ENCODE assay signal across 29 cellular contexts in genomic region chr10:93149761-93150160, GRCh38.
DNase-seq lines count a peak whose midpoint lies in the region; ATAC-seq and TF ChIP-seq lines count a peak whose summit lies in the region.
"Had no signal": no experiment of that assay in that cellular context is flagged by ENCODE, and none has a peak within 500 bp of the region (broad histone marks: within the 10 kb centered on the region; RNA-seq: fewer than 3 reads in every experiment).

No MANE protein-coding gene starts in this region.

- no peak overlapping the region for H3K9ac ChIP-seq in BLaER1 treated with 17β-estradiol and CSF1 and Interleukin-3, amounts not matched to agents 10 nM and 100 nM
- H3K9ac ChIP-seq in PC-3 (ENCODE audit: low read length) = no peak overlapping the region

- intact Hi-C loops in PC-3 (cut with micrococcal nuclease) = no loop called here
- intact Hi-C loops in sigmoid colon (cut with DNase I) = no loop called here

- no peak for TF ChIP-seq POLR2A in sigmoid colon (IDR thresholded peaks at IDR 0.05)

- peaks cover 12 to 65% (median 39%) of the 10 kb centered on the region in 10 experiments for H3K4me1 ChIP-seq in BLaER1 treated with 17β-estradiol and CSF1 and Interleukin-3, amounts not matched to agents 10 nM and 100 nM
- H3K4me1 ChIP-seq in PC-3 (ENCODE audit: insufficient read depth, low read length) = peaks cover 28% of the 10 kb centered on the region
- peaks cover 0 to 5% (median 2%) of the 10 kb centered on the region in 4 donors for H3K4me1 ChIP-seq in sigmoid colon
- H3K4me1 ChIP-seq: upper lobe of left lung had no signal

- DNase-seq in PC-3 (no peak), cardiac fibroblast (ENCODE audit: low read depth in 2 of 2) (peak; percentile 24 to 41), myocyte (ENCODE audit: low read depth) (peak; percentile 12), sigmoid colon (no peak), hippocampal formation (lab: John Stamatoyannopoulos, UW) (no peak)
- no peak for DNase-seq in stimulated activated CD4-positive, alpha-beta T cell treated with anti-CD3 and anti-CD28 coated beads, Interleukin-12 subunit alpha, Interleukin-12 subunit beta, amount 100 ng/mL, for 4 hours
- DNase-seq: activated CD8-positive, alpha-beta T cell treated with anti-CD3 and anti-CD28 coated beads, Interleukin-2, amount 10 ng/mL, durations not matched to agents 7 days and 5 days; activated T-cell treated with anti-CD3 and anti-CD28 coated beads for 4 hours; anterior cingulate cortex; caudate nucleus; CD8-positive, alpha-beta memory T cell; DMS153; hypothalamus; left colon; NCI-H1048; NCI-H2107; NCI-H446; NCI-H774; nephron progenitor cell; SJCRH30; substantia nigra; SW 1271; upper lobe of left lung had no signal

- H4K20me1 ChIP-seq in BLaER1 treated with 17β-estradiol and CSF1 and Interleukin-3, amounts not matched to agents 10 nM and 100 nM = no peaks in the 10 kb centered on the region
- H4K20me1 ChIP-seq in PC-3 (ENCODE audit: low read length) = no peaks in the 10 kb centered on the region

- H3K9me3 ChIP-seq in BLaER1 treated with 17β-estradiol and CSF1 and Interleukin-3, amounts not matched to agents 10 nM and 100 nM (replicated peaks in 1 of 11) = peaks cover 8 to 22% (median 12%) of the 10 kb centered on the region in 11 experiments
- H3K9me3 ChIP-seq in PC-3 (ENCODE audit: low read length) = no peaks in the 10 kb centered on the region
- H3K9me3 ChIP-seq in sigmoid colon = peaks cover 0 to 5% (median 0%) of the 10 kb centered on the region in 4 donors
- H3K9me3 ChIP-seq: SJCRH30, upper lobe of left lung had no signal

- no peaks in the 10 kb centered on the region for H3K36me3 ChIP-seq in BLaER1 treated with 17β-estradiol and CSF1 and Interleukin-3, amounts not matched to agents 10 nM and 100 nM
- H3K36me3 ChIP-seq in PC-3 (ENCODE audit: low read depth, low read length) (no peaks in the 10 kb centered on the region), sigmoid colon (no peaks in the 10 kb centered on the region)
- H3K36me3 ChIP-seq: SJCRH30, upper lobe of left lung had no signal

- ATAC-seq in PC-3 (no peak), HG02852 (IDR thresholded peaks at IDR 0.05; ENCODE audit: unreplicated experiment) (no peak)
- ATAC-seq: A549; activated CD8-positive, alpha-beta T cell treated with anti-CD3 and anti-CD28 coated beads, Interleukin-2, amount 10 ng/mL, durations not matched to agents 7 days and 5 days; HepG2; left colon; stimulated activated memory B cell treated with anti-CD40 and anti-IgM and Interleukin-4, amounts not matched to agents 10 μg/mL and 1 μg/mL and 100 μg/mL, for 72 hours had no signal

- no peak overlapping the region for H2AFZ ChIP-seq in PC-3 (ENCODE audit: low read length)

- no TSS peak for BruUV-seq in PC-3 (replicated peaks; lab: Mats Ljungman, UMichigan)

- TF ChIP-seq EP300 in sigmoid colon (IDR thresholded peaks at IDR 0.05) = no peak

- no peak overlapping the region for H3K27ac ChIP-seq in BLaER1 treated with 17β-estradiol and CSF1 and Interleukin-3, amounts not matched to agents 10 nM and 100 nM
- H3K27ac ChIP-seq in PC-3 (ENCODE audit: low read length) = no peak overlapping the region
- no peak overlapping the region for H3K27ac ChIP-seq in sigmoid colon
- H3K27ac ChIP-seq: A549, SJCRH30, upper lobe of left lung, VCaP had no signal

- CTCF ChIA-PET in PC-3 (lab: Charles Lee) = no interaction called here

- H3K27me3 ChIP-seq in BLaER1 treated with 17β-estradiol and CSF1 and Interleukin-3, amounts not matched to agents 10 nM and 100 nM = peaks cover 0 to 32% (median 0%) of the 10 kb centered on the region in 11 experiments; a peak in 4 of 22 replicates
- H3K27me3 ChIP-seq in PC-3 (ENCODE audit: low read length) = no peaks in the 10 kb centered on the region
- H3K27me3 ChIP-seq in sigmoid colon = no peaks in the 10 kb centered on the region
- H3K27me3 ChIP-seq: SJCRH30, upper lobe of left lung had no signal

- no peaks in the 10 kb centered on the region for H3K9me2 ChIP-seq in PC-3 (replicated peaks; ENCODE audit: low read length)

- WGBS in sigmoid colon, 2 donors = 91 to 92% methylated on average over 4 of the region's 4 CpGs

- no peak overlapping the region for H3K4me3 ChIP-seq in BLaER1 treated with 17β-estradiol and CSF1 and Interleukin-3, amounts not matched to agents 10 nM and 100 nM
- H3K4me3 ChIP-seq in PC-3 (ENCODE audit: low read length) = no peak overlapping the region
- no peak overlapping the region for H3K4me3 ChIP-seq in cardiac fibroblast (replicated peaks in 1 of 2; ENCODE audit: low read depth in 2 of 2, low read length in 2 of 2)
- H3K4me3 ChIP-seq in sigmoid colon = no peak overlapping the region
- H3K4me3 ChIP-seq: A549, SJCRH30, upper lobe of left lung had no signal

- H3K4me2 ChIP-seq in BLaER1 treated with 17β-estradiol and CSF1 and Interleukin-3, amounts not matched to agents 10 nM and 100 nM = peak overlapping the region in 9 of 11 experiments; percentile 55 to 78 (median 73); a peak in 13 of 22 replicates
- H3K4me2 ChIP-seq in PC-3 (ENCODE audit: low read length) = peak overlapping the region; percentile 27; the same call in 1 of the 2 replicates
- H3K4me2 ChIP-seq: A549 had no signal

- no peaks in the 10 kb centered on the region for H3F3A ChIP-seq in PC-3 (ENCODE audit: low read length, unreplicated experiment)

- no peak for TF ChIP-seq CTCF in PC-3 (conservative IDR thresholded peaks at IDR 0.05; ENCODE audit: low read depth, low read length)
- no peak for TF ChIP-seq CTCF in cardiac fibroblast (IDR thresholded peaks at IDR 0.05; ENCODE audit: low read depth, low read length)
- no peak for TF ChIP-seq CTCF in sigmoid colon (IDR thresholded peaks at IDR 0.05)

- H3K79me2 ChIP-seq in PC-3 (ENCODE audit: low read length) = no peaks in the 10 kb centered on the region

- POLR2A ChIA-PET in PC-3 (lab: Charles Lee; ENCODE audit: unreplicated experiment) = no interaction called here

Comparison
In these comparisons a context has a peak if more than half of its experiments do, and no peak if none do; other contexts are left out.
1. DNase-seq: peak in cardiac fibroblast (2 of 2) and myocyte (single experiment); none in PC-3 (single experiment), sigmoid colon (single experiment), stimulated activated CD4-positive, alpha-beta T cell treated with anti-CD3 and anti-CD28 coated beads, Interleukin-12 subunit alpha, Interleukin-12 subunit beta, amount 100 ng/mL, for 4 hours (single experiment) and hippocampal formation (0 of 2).